ENCODE assay signal across 8 cellular contexts in genomic region chr19:51607920-51608562, GRCh38. TPM values are rescaled to one million over a fixed set of nuclear protein-coding genes. Genes with fewer than 3 reads are reported as not detected.
A peak's percentile ranks its signal among the peaks of the same experiment; 100 is the strongest.
DNase-seq lines count a peak whose midpoint lies in the region; ATAC-seq, FAIRE-seq and TF ChIP-seq lines count a peak whose summit lies in the region.

No MANE protein-coding gene starts in this region.

- H3K27me3 ChIP-seq in adrenal gland = peaks cover under 1% of the 10 kb centered on the region
- no peaks in the 10 kb centered on the region for H3K27me3 ChIP-seq in hepatocyte
- H3K27me3 ChIP-seq in small intestine (ENCODE audit: control insufficient read depth in 2 of 2, insufficient read depth in 2 of 2, low read length in 2 of 2) = no peaks in the 10 kb centered on the region

- H3K27ac ChIP-seq in adrenal gland = no peak overlapping the region
- no peak overlapping the region for H3K27ac ChIP-seq in hepatocyte
- H3K27ac ChIP-seq in small intestine (ENCODE audit: low read depth in 1 of 2, low read length in 1 of 2) = no peak overlapping the region

- H3K79me2 ChIP-seq in hepatocyte = no peaks in the 10 kb centered on the region

- H3K9me2 ChIP-seq in hepatocyte (replicated peaks; ENCODE audit: insufficient read depth) = no peaks in the 10 kb centered on the region

- DNase-seq in A172 (ENCODE audit: low spot score) (peak; percentile 31), H54 (ENCODE audit: insufficient read length, low spot score) (peak; percentile 58), SK-N-DZ (ENCODE audit: low spot score) (peak; percentile 1), adrenal gland (peak; percentile 64 to 90 (median 74)), hepatocyte (ENCODE audit: low spot score) (peak; percentile 62), small intestine (peak; percentile 50), NCI-H510A treated with DMSO at 0.1 percent for 48 hours (lab: John Stamatoyannopoulos, UW) (no peak)

- H4K20me1 ChIP-seq in hepatocyte (ENCODE audit: insufficient read depth, poor library complexity, severe bottlenecking) = no peaks in the 10 kb centered on the region

- no peak for ATAC-seq in GM21723 (IDR thresholded peaks at IDR 0.05; ENCODE audit: unreplicated experiment)

- TF ChIP-seq CTCF in adrenal gland (IDR thresholded peaks at IDR 0.05) = peak; percentile 21 to 75 (median 48)
- peak; percentile 31 for TF ChIP-seq CTCF in hepatocyte (IDR thresholded peaks at IDR 0.05; ENCODE audit: poor library complexity)

- H3K4me2 ChIP-seq in hepatocyte = no peak overlapping the region

- TF ChIP-seq POLR2A in H54 (IDR thresholded peaks at IDR 0.05; ENCODE audit: low read depth, low read length) (no peak), adrenal gland (IDR thresholded peaks at IDR 0.05) (no peak)

- H3K9me3 ChIP-seq in adrenal gland (replicated peaks in 1 of 3) = no peaks in the 10 kb centered on the region
- H3K9me3 ChIP-seq in hepatocyte (ENCODE audit: low read depth) = no peaks in the 10 kb centered on the region
- no peaks in the 10 kb centered on the region for H3K9me3 ChIP-seq in small intestine (ENCODE audit: control insufficient read depth, low read depth)

- FAIRE-seq in H54 (lab: Jason Lieb, UNC) (no peak), small intestine (lab: Jason Lieb, UNC) (no peak)

- H3K4me1 ChIP-seq in adrenal gland (replicated peaks in 1 of 2) (no peaks in the 10 kb centered on the region), hepatocyte (ENCODE audit: insufficient read depth) (no peaks in the 10 kb centered on the region), small intestine (ENCODE audit: control insufficient read depth in 2 of 2, insufficient read depth in 1 of 2, low read depth in 1 of 2, low read length in 1 of 2) (no peaks in the 10 kb centered on the region)

- no peaks in the 10 kb centered on the region for H3K36me3 ChIP-seq in adrenal gland (replicated peaks in 1 of 2)
- no peaks in the 10 kb centered on the region for H3K36me3 ChIP-seq in hepatocyte (replicated peaks; ENCODE audit: insufficient read depth, low read depth)
- no peaks in the 10 kb centered on the region for H3K36me3 ChIP-seq in small intestine (ENCODE audit: control insufficient read depth in 2 of 2, insufficient read depth in 2 of 2, low read length in 2 of 2)

- H2AFZ ChIP-seq in hepatocyte = no peak overlapping the region

- 21 to 31% (median 23%) methylated on average over 12 to 13 of the region's 13 CpGs for WGBS in adrenal gland, 4 donors
- WGBS in hepatocyte (ENCODE audit: low lambda C conversion rate, missing lambda C conversion rate) = 31% methylated on average over 13 of the region's 13 CpGs
- WGBS in small intestine, 3 donors = 27 to 30% (median 30%) methylated on average over 13 of the region's 13 CpGs

- intact Hi-C loops in adrenal gland (cut with DNase I) = no loop called here

- no peak overlapping the region for H3K4me3 ChIP-seq in adrenal gland
- H3K4me3 ChIP-seq in hepatocyte = no peak overlapping the region
- no peak overlapping the region for H3K4me3 ChIP-seq in small intestine (ENCODE audit: low read depth in 1 of 2, low read length in 2 of 2)

RNA-seq across cellular contexts. Expression of gene SIGLEC5, which starts 22.2 kb away (rescaled TPM):
- not detected in 2 replicates for total RNA-seq in A172 (2014; rRNA removed; shearing (Covaris generic))
- polyA plus RNA-seq in SK-N-DZ (2014; cell fraction: cytosol; rRNA removed) = not detected in 2 replicates
- polyA plus RNA-seq in SK-N-DZ (2014; cell fraction: nucleus; rRNA removed) = not detected in 2 replicates
- total RNA-seq in adrenal gland (1 to 10 TPM in 1 of 8 donors, under 1 TPM in 3, not detected in 4; 0.36 to 3.0 (median 0.65) TPM), hepatocyte (not detected in 2 replicates)
- polyA plus RNA-seq in adrenal gland (not detected), hepatocyte (not detected in 2 replicates), small intestine (not detected)

RNA-seq across cellular contexts. Expression of gene ZNF175, which starts 37.0 kb away (rescaled TPM):
- 0.72 and 0.96 TPM in 2 replicates for total RNA-seq in A172 (2014; rRNA removed; shearing (Covaris generic))
- 2.9 and 5.4 TPM in 2 replicates for polyA plus RNA-seq in SK-N-DZ (2014; cell fraction: cytosol; rRNA removed)
- polyA plus RNA-seq in SK-N-DZ (2014; cell fraction: nucleus; rRNA removed) = 3.5 and 5.9 TPM in 2 replicates
- total RNA-seq in adrenal gland (10 to 100 TPM in 4 of 8 donors, 1 to 10 TPM in 4; 2.5 to 14.5 (median 9.1) TPM), hepatocyte (3.9 and 4.1 TPM in 2 replicates)
- polyA plus RNA-seq in adrenal gland (1 to 10 TPM; 2.1 to 6.5 (median 3.4) TPM), hepatocyte (0.67 and 1.1 TPM in 2 replicates), small intestine (1 to 10 TPM; 1.6 to 2.2 (median 2.1) TPM)

RNA-seq across cellular contexts. Expression of gene SIGLEC14, which starts 38.6 kb away (rescaled TPM):
- not detected in 2 replicates for total RNA-seq in A172 (2014; rRNA removed; shearing (Covaris generic))
- polyA plus RNA-seq in SK-N-DZ (2014; cell fraction: cytosol; rRNA removed) = not detected in 2 replicates
- polyA plus RNA-seq in SK-N-DZ (2014; cell fraction: nucleus; rRNA removed) = not detected in 2 replicates
- 10 to 100 TPM in 4 of 8 donors, 1 to 10 TPM in 2, under 1 TPM in 1, not detected in 1; 0.72 to 29.0 (median 13.3) TPM for total RNA-seq in adrenal gland
- 1 to 10 TPM; 1.2 to 3.6 (median 2.7) TPM for polyA plus RNA-seq in adrenal gland
- 0.13 TPM in 1 of 2 replicates, not detected in the other for total RNA-seq in hepatocyte
- polyA plus RNA-seq in hepatocyte = 0.15 and 0.47 TPM in 2 replicates
- 1 to 10 TPM in 1 of 3 donors, not detected in 2; 2.3 TPM for polyA plus RNA-seq in small intestine
